8 cellular contexts compared by ENCODE assay signal in the genomic region with DNA sequence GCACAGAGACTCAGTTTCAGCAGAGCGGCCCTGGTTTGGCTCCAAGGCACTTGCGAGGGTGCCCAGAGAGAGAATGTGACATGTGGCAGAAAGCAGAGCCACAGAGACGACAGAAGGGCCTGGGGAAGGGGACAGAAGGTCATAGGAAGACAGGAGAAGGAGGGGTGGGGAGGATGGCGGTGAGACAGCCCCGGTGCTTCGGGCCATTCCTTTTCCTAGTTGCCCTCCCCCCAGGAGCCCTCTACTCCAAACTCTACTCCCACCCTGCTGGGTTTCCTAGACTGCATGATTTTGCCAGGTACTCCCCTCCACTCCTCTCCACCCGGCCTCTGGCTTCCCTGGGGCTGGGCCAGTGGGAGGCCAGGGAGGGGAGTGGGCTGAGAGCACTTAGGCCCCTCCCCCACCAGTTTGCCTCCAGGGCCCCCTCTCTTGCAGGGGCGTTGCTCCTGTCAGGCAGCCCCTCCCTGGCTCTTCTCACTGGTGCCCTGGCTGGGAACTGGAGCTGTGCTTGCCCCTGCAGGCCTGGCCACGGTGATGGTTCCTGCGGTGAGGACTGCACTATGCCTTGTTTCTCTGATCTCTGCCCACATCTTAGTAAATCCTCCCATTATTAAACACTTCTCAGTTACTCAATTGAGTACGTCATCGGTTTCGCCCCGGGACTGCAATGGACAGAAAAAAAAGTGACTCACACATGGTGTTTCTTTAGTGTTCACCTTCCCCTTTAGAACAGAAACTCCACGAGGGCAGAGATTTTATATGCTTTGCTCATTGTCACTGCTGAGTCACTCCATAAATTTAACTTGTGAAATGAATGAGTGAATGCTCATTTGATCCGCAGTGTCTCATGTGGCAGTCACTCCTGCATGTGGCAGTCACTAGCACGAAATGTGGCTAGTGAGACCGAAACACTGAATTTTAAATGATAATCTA. TPM values are rescaled to one million over a fixed set of nuclear protein-coding genes. Genes with fewer than 3 reads are reported as not detected.
A peak's percentile ranks its signal among the peaks of the same experiment; 100 is the strongest.
DNase-seq lines count a peak whose midpoint lies in the region; ATAC-seq, FAIRE-seq and TF ChIP-seq lines count a peak whose summit lies in the region.

No MANE protein-coding gene starts in this region.

- intact Hi-C loops in HepG2 (cut with micrococcal nuclease; ENCODE audit: unreplicated experiment) (loop anchor here (1.0 to 2.0 kb wide), 2 partner anchors 15 to 66 kb away; no protein-coding TSS in a partner anchor), stomach (cut with DNase I; ENCODE audit: low total_unique reads) (no loop called here)

- in situ Hi-C loops in brain microvascular endothelial cell (cut with HindIII; ENCODE audit: low pct_ligation_motif_present, low sequenced_read_pairs) (no loop called here), HepG2 (cut with HindIII; ENCODE audit: extremely low pct_ligation_motif_present, low pct_unique_long_range_greater_than_20kb) (loop anchor here (25.0 kb wide), 1 partner anchor 612 kb away; no protein-coding TSS in a partner anchor)

- no peaks in the 10 kb centered on the region for H3K36me3 ChIP-seq in brain microvascular endothelial cell (replicated peaks)
- H3K36me3 ChIP-seq in HepG2 (replicated peaks in 1 of 2; ENCODE audit: control insufficient read depth in 1 of 2, insufficient read depth in 2 of 2, low read length in 2 of 2) = no peaks in the 10 kb centered on the region
- H3K36me3 ChIP-seq in stomach = no peaks in the 10 kb centered on the region

- WGBS in HepG2 (ENCODE audit: low lambda C conversion rate) = 4% methylated on average over 18 of the region's 18 CpGs
- 56 to 72% (median 63%) methylated on average over 18 of the region's 18 CpGs for WGBS in stomach, 5 donors

- H4K20me1 ChIP-seq in HepG2 (ENCODE audit: insufficient read depth, low read length) = no peaks in the 10 kb centered on the region

- H3K4me1 ChIP-seq in HepG2 (ENCODE audit: insufficient read depth, low read length) (peaks cover 36% of the 10 kb centered on the region), stomach (peaks cover 4 to 36% (median 21%) of the 10 kb centered on the region in 4 donors)

- no peak for TF ChIP-seq POLR2A in HepG2 (IDR thresholded peaks at IDR 0.05; ENCODE audit: insufficient read depth in 1 of 2, low read depth in 2 of 2, low read length in 2 of 2)
- TF ChIP-seq POLR2A in stomach (IDR thresholded peaks at IDR 0.05) = no peak

- POLR2A ChIA-PET in HepG2 (lab: Yijun Ruan, JAX) = interaction anchor here (1.1 to 2.5 kb wide), 5 partner anchors 13 to 62 kb away, joined by 3 to 11 read pairs (median 4); no protein-coding TSS in a partner anchor

- CTCF ChIA-PET in HepG2 (lab: Yijun Ruan, JAX; ENCODE audit: low intra/inter-chr PET ratio, low total read pairs) = no interaction called here

- peak; percentile 49 for DNase-seq in Daoy (ENCODE audit: low read depth)
- peak; percentile 62 for DNase-seq in NCI-H2171 (lab: John Stamatoyannopoulos, UW)
- DNase-seq in brain microvascular endothelial cell = peak; percentile 88
- peak; percentile 78 for DNase-seq in HepG2 (ENCODE audit: low spot score)
- DNase-seq in stomach = peak; percentile 45
- DNase-seq in central memory CD4-positive, alpha-beta T cell = no peak
- no peak for DNase-seq in midbrain (lab: John Stamatoyannopoulos, UW)

- no peak for TF ChIP-seq RAD21 in HepG2 (CRISPR knock-in tag; IDR thresholded peaks at IDR 0.05)

- H3K27ac ChIP-seq in brain microvascular endothelial cell (peak overlapping the region; percentile 28), HepG2 (ENCODE audit: extremely low read length, insufficient read depth, low read length) (no peak overlapping the region), stomach (peak overlapping the region; percentile 61 to 92 (median 83))

- no TSS peak for BruUV-seq in HepG2 (replicated peaks; lab: Mats Ljungman, UMichigan)

- no peaks in the 10 kb centered on the region for H3K79me2 ChIP-seq in HepG2 (ENCODE audit: insufficient read depth, low read length)

- H3K4me3 ChIP-seq in brain microvascular endothelial cell (ENCODE audit: low read depth, low read length) (no peak overlapping the region), HepG2 (replicated peaks in 1 of 3; ENCODE audit: insufficient read depth in 1 of 3, low read depth in 2 of 3, low read length in 3 of 3) (peak overlapping the region; percentile 32 to 70 (median 39)), stomach (no peak overlapping the region)

- peak overlapping the region; percentile 36 for H2AFZ ChIP-seq in HepG2 (ENCODE audit: low read length)

- peak overlapping the region; percentile 94 for H3K4me2 ChIP-seq in HepG2 (ENCODE audit: low read depth, low read length)

- H3K9me3 ChIP-seq in HepG2 (ENCODE audit: low read length) = no peaks in the 10 kb centered on the region
- H3K9me3 ChIP-seq in stomach = no peaks in the 10 kb centered on the region

- peak; percentile 75 for FAIRE-seq in HepG2 (lab: Jason Lieb, UNC)

- H3K9ac ChIP-seq in HepG2 (ENCODE audit: insufficient read depth, low read depth, low read length) = peak overlapping the region; percentile 49; the same call in 1 of the 2 replicates

- H3K27me3 ChIP-seq in brain microvascular endothelial cell (replicated peaks) = no peaks in the 10 kb centered on the region
- peaks cover 0 to under 1% of the 10 kb centered on the region in 2 experiments; a peak in 1 of 5 replicates for H3K27me3 ChIP-seq in HepG2 (ENCODE audit: control insufficient read depth in 1 of 2, insufficient read depth in 2 of 2, low read length in 2 of 2)
- H3K27me3 ChIP-seq in stomach = no peaks in the 10 kb centered on the region

- TF ChIP-seq EP300 in HepG2 (IDR thresholded peaks at IDR 0.05; ENCODE audit: low read depth in 2 of 2, low read length in 2 of 2) (no peak), HepG2 (CRISPR knock-in tag; IDR thresholded peaks at IDR 0.05; ENCODE audit: borderline replicate concordance) (no peak), stomach (IDR thresholded peaks at IDR 0.05) (no peak)

- ATAC-seq in HepG2 = peak; percentile 75
- no peak for ATAC-seq in HG03457 (IDR thresholded peaks at IDR 0.05; ENCODE audit: unreplicated experiment)

- TF ChIP-seq CTCF in brain microvascular endothelial cell (IDR thresholded peaks at IDR 0.05; ENCODE audit: low read depth, low read length, missing control alignments) (no peak), HepG2 (CRISPR knock-in tag; IDR thresholded peaks at IDR 0.05) (no peak), stomach (IDR thresholded peaks at IDR 0.05) (no peak)

TF ChIP-seq in HepG2, 621 proteins besides CTCF, POLR2A, EP300 and RAD21 (continues in another document):
- TF ChIP-seq HMG20A (CRISPR knock-in tag; IDR thresholded peaks at IDR 0.05; ENCODE audit: borderline replicate concordance) = no peak
- no peak for TF ChIP-seq PLRG1 (conservative IDR thresholded peaks at IDR 0.05)
- TF ChIP-seq KDM5A (IDR thresholded peaks at IDR 0.05; ENCODE audit: borderline replicate concordance, low read length) = no peak
- no peak for TF ChIP-seq ZFAT (CRISPR knock-in tag; conservative IDR thresholded peaks at IDR 0.05)
- TF ChIP-seq, protein P1, sequence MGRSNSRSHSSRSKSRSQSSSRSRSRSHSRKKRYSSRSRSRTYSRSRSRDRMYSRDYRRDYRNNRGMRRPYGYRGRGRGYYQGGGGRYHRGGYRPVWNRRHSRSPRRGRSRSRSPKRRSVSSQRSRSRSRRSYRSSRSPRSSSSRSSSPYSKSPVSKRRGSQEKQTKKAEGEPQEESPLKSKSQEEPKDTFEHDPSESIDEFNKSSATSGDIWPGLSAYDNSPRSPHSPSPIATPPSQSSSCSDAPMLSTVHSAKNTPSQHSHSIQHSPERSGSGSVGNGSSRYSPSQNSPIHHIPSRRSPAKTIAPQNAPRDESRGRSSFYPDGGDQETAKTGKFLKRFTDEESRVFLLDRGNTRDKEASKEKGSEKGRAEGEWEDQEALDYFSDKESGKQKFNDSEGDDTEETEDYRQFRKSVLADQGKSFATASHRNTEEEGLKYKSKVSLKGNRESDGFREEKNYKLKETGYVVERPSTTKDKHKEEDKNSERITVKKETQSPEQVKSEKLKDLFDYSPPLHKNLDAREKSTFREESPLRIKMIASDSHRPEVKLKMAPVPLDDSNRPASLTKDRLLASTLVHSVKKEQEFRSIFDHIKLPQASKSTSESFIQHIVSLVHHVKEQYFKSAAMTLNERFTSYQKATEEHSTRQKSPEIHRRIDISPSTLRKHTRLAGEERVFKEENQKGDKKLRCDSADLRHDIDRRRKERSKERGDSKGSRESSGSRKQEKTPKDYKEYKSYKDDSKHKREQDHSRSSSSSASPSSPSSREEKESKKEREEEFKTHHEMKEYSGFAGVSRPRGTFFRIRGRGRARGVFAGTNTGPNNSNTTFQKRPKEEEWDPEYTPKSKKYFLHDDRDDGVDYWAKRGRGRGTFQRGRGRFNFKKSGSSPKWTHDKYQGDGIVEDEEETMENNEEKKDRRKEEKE (IDR thresholded peaks at IDR 0.05) = no peak
- no peak for TF ChIP-seq SMARCC2 (IDR thresholded peaks at IDR 0.05)

RNA-seq across cellular contexts. Expression of a gene that starts 58.7 kb away (rescaled TPM):
- total RNA-seq in Daoy (2014; rRNA removed; shearing (Covaris generic)) = 57.4 and 88.5 TPM in 2 replicates
- total RNA-seq in HepG2 (2016; rRNA removed; fragmentation: Illumina TruSeq; extraction: Trizol) (132 and 171 TPM in 2 replicates), stomach (100 to 1,000 TPM in 1 of 5 donors, 10 to 100 TPM in 4; 32.4 to 147 (median 80.4) TPM)
- 46.7 and 54.6 TPM in 2 replicates for total RNA-seq in HepG2 (2016; cell fraction: cytosol; rRNA removed; fragmentation: Illumina TruSeq; extraction: Trizol; ENCODE audit: low read depth)
- total RNA-seq in HepG2 (2016; cell fraction: insoluble cytoplasmic fraction; rRNA removed; fragmentation: Illumina TruSeq; extraction: Trizol) = 129 and 171 TPM in 2 replicates
- 117 and 137 TPM in 2 replicates for total RNA-seq in HepG2 (2016; cell fraction: membrane; rRNA removed; fragmentation: Illumina TruSeq; extraction: Trizol)
- 111 and 118 TPM in 2 replicates for total RNA-seq in HepG2 (2016; cell fraction: nucleus; rRNA removed; fragmentation: Illumina TruSeq; extraction: Trizol)
- polyA plus RNA-seq in HepG2 (2011; rRNA removed) (53.9 and 57.3 TPM in 2 replicates), stomach (10 to 100 TPM; 15.0 to 21.1 (median 17.8) TPM)
- 24.5 and 38.2 TPM in 2 replicates for polyA plus RNA-seq in HepG2 (2011; cell fraction: cytosol; rRNA removed)
- polyA plus RNA-seq in HepG2 (2011; cell fraction: nucleus; rRNA removed) = 29.7 TPM in 2 replicates
- 42.0 and 48.0 TPM in 2 replicates for polyA plus RNA-seq in HepG2 (2012)
- polyA plus RNA-seq in HepG2 (2016; cell fraction: cytosol; fragmentation: Illumina TruSeq; extraction: Trizol; ENCODE audit: low read depth) = 5.3 and 5.5 TPM in 2 replicates
- 79.1 and 85.5 TPM in 2 replicates for polyA plus RNA-seq in HepG2 (2016; cell fraction: insoluble cytoplasmic fraction; fragmentation: Illumina TruSeq; extraction: Trizol; ENCODE audit: low read depth)
- 24.8 and 28.9 TPM in 2 replicates for polyA plus RNA-seq in HepG2 (2016; cell fraction: membrane; fragmentation: Illumina TruSeq; extraction: Trizol; ENCODE audit: low read depth)
- polyA plus RNA-seq in HepG2 (2016; cell fraction: nucleus; fragmentation: Illumina TruSeq; extraction: Trizol; ENCODE audit: insufficient read depth, low read depth) = 51.2 and 54.9 TPM in 2 replicates
- polyA minus RNA-seq in HepG2 (2011; rRNA and poly(A)+ RNA removed; ENCODE audit: low replicate concordance) = 45.0 and 74.0 TPM in 2 replicates
- polyA minus RNA-seq in HepG2 (2011; cell fraction: cytosol; rRNA and poly(A)+ RNA removed) = 67.2 and 72.9 TPM in 2 replicates
- polyA minus RNA-seq in HepG2 (2011; cell fraction: nucleus; rRNA and poly(A)+ RNA removed) = 202 and 214 TPM in 2 replicates

Comparison
In these comparisons a context has a peak if more than half of its experiments do, and no peak if none do; other contexts are left out.
1. DNase-seq: peak in Daoy (single experiment), NCI-H2171 (single experiment), brain microvascular endothelial cell (single experiment), HepG2 (single experiment) and stomach (single experiment); none in central memory CD4-positive, alpha-beta T cell (single experiment) and midbrain (single experiment).
2. H3K4me3 ChIP-seq: peak in HepG2 (3 of 3); none in brain microvascular endothelial cell (single experiment) and stomach (0 of 4).